Comparison of ENCODE assay signal across 13 cellular contexts in the genomic region with DNA sequence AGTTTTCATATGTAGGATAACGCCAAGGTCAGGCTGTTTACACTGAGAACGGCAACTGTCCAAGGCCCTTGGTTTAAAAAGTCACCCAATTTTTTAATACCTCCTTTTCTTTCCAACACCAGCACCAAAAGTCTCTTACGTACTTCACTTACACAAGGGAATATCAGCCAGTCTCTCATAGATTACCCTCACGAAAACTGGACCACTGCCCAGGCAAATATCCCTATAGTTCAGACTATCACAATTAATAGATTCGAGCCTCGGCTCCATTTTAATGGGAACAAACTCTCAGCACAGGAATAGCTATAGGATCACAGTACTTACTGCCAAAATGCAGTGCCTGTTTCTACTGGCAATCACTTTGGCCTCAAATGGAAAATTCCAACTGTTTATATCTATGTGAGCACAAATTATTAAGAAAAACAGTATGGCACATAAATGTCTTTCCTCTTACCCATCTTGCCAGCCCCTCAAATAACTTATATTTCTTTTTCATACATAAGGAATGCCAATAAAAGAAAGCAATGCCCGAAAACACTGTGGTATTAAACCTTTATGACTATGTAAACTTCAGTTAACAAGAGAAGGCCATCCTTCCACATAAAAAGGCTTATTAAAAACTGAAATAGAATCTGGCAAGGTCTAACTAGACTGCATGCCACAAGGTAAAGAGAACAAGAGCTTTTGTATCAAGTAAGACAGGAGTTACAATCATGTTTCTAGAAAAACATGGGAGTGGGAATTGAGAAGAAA.
DNase-seq lines count a peak whose midpoint lies in the region; ATAC-seq and TF ChIP-seq lines count a peak whose summit lies in the region.
"Had no signal": no experiment of that assay in that cellular context is flagged by ENCODE, and none has a peak within 500 bp of the region (broad histone marks: within the 10 kb centered on the region; RNA-seq: fewer than 3 reads in every experiment).

No MANE protein-coding gene starts in this region.

- H3K36me3 Mint-ChIP-seq in stimulated activated memory B cell treated with anti-CD40 and anti-IgM and Interleukin-4, amounts not matched to agents 10 μg/mL and 1 μg/mL and 100 μg/mL, for 72 hours, result peaks cover 45% of the 10 kb centered on the region

- peak overlapping the region; percentile 19 for H3K27ac Mint-ChIP-seq in stimulated activated memory B cell treated with anti-CD40 and anti-IgM and Interleukin-4, amounts not matched to agents 10 μg/mL and 1 μg/mL and 100 μg/mL, for 72 hours

- no peaks in the 10 kb centered on the region for H3K27me3 Mint-ChIP-seq in stimulated activated memory B cell treated with anti-CD40 and anti-IgM and Interleukin-4, amounts not matched to agents 10 μg/mL and 1 μg/mL and 100 μg/mL, for 72 hours

- no peak for ATAC-seq in stimulated activated memory B cell treated with anti-CD40 and anti-IgM and Interleukin-4, amounts not matched to agents 10 μg/mL and 1 μg/mL and 100 μg/mL, for 72 hours
- ATAC-seq in GM18867 (IDR thresholded peaks at IDR 0.05; ENCODE audit: unreplicated experiment), result no peak

- no peak overlapping the region for H3K4me3 Mint-ChIP-seq in stimulated activated memory B cell treated with anti-CD40 and anti-IgM and Interleukin-4, amounts not matched to agents 10 μg/mL and 1 μg/mL and 100 μg/mL, for 72 hours

- TF ChIP-seq CTCF in fibroblast of pulmonary artery (IDR thresholded peaks at IDR 0.05; ENCODE audit: low read length, missing control alignments), result no peak

- H3K9me3 Mint-ChIP-seq in stimulated activated memory B cell treated with anti-CD40 and anti-IgM and Interleukin-4, amounts not matched to agents 10 μg/mL and 1 μg/mL and 100 μg/mL, for 72 hours, result no peaks in the 10 kb centered on the region

- peaks cover 23% of the 10 kb centered on the region for H3K4me1 Mint-ChIP-seq in stimulated activated memory B cell treated with anti-CD40 and anti-IgM and Interleukin-4, amounts not matched to agents 10 μg/mL and 1 μg/mL and 100 μg/mL, for 72 hours

- H3K4me3 ChIP-seq in fibroblast of pulmonary artery (replicated peaks; ENCODE audit: low read depth, low read length), result no peak overlapping the region

- DNase-seq in EH (ENCODE audit: low read depth) (peak; percentile 41), NCI-H446 treated with DMSO at 0.1 percent for 48 hours (lab: John Stamatoyannopoulos, UW) (peak; percentile 52), fibroblast of pulmonary artery (ENCODE audit: low read depth) (peak; percentile 51), DMS53 treated with DMSO at 0.1 percent for 48 hours (lab: John Stamatoyannopoulos, UW; ENCODE audit: unreplicated experiment) (no peak), hypothalamus (lab: John Stamatoyannopoulos, UW) (no peak), T-helper 9 cell (no peak)
- DNase-seq: activated effector memory CD4-positive, alpha-beta T cell treated with Interleukin-2 at 50 U/mL for 16 hours; kidney; NCI-H1436; stimulated activated CD4-positive, alpha-beta T cell treated with anti-CD3 and anti-CD28 coated beads, Interleukin-1b, Interleukin-23, amount 100 ng/mL, for 48 hours; stimulated activated naive CD4-positive, alpha-beta T cell treated with Interleukin-2 at 50 U/mL for 16 hours had no signal

Comparison
In these comparisons a context has a peak if more than half of its experiments do, and no peak if none do; other contexts are left out.
1. DNase-seq: peak in EH (single experiment), NCI-H446 treated with DMSO at 0.1 percent for 48 hours (single experiment) and fibroblast of pulmonary artery (single experiment); none in DMS53 treated with DMSO at 0.1 percent for 48 hours (single experiment), hypothalamus (0 of 51) and T-helper 9 cell (single experiment).